ENCODE assay signal across 1 cellular context in genomic region chr4:52201705-52202104, GRCh38.
TF ChIP-seq lines count a peak whose summit lies in the region.

No MANE protein-coding gene starts in this region.

TF ChIP-seq in H1, 55 proteins besides CTCF, POLR2A, EP300 and RAD21 (continued from another document):
- TF ChIP-seq CHD7 (IDR thresholded peaks at IDR 0.05; ENCODE audit: insufficient replicate concordance, low read length) (no peak), CBX5 (IDR thresholded peaks at IDR 0.05; ENCODE audit: low read depth, low read length) (no peak), KDM1A (IDR thresholded peaks at IDR 0.05; ENCODE audit: borderline replicate concordance, low read length) (no peak), TEAD4 (IDR thresholded peaks at IDR 0.05; ENCODE audit: low read depth, low read length) (peak; percentile 96), SP2 (IDR thresholded peaks at IDR 0.05; ENCODE audit: low read length) (no peak), RFX5 (IDR thresholded peaks at IDR 0.05; ENCODE audit: borderline replicate concordance, low read depth, low read length) (no peak), HDAC6 (IDR thresholded peaks at IDR 0.05; ENCODE audit: low read depth, low read length) (no peak), ASH2L (IDR thresholded peaks at IDR 0.05; ENCODE audit: low read length) (no peak)
TF ChIP-seq in H1: peak in this region for 2.
